Comparison of ENCODE assay signal across 8 cellular contexts in the genomic region with DNA sequence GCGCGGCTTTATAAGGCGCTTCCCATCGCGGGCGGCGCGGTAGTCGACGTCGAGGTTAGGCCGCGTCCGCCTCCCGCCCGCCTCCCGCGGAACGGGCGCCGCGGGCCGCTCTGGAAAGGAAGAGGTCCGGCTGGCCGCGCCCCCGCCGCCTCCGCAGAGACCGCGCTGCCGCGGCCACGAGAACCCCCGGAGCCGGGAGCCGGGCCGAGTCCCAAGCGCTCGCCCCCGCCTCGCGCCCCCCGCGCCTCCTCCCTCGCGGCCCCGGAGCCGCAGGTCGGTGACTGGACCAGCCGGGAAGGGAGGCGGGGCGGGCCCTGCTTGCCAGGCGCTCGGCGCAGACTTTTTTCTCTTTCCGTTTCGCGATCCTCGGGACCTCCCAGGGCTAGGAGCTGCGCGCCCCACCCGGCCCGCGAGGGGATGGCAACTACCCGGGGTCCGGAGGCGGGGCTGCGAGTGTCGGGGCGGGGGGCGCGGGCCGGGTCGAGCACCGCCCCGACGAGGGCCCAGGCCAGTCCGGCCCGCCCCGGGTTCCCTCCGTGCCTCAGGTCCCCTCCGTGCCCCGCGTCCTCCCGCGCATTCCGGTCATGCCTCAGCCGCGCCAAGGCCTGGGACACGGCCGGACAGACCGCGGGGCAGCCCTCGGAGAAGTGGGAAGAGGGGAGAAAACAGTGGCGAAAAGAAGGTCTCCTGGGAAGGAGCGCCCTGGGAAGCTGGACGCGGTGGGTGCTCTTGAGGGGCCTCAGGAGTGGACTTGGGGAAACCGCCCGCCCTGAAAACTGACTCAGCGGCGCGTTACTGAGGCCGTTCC. TPM values are rescaled to one million over a fixed set of nuclear protein-coding genes. Genes with fewer than 3 reads are reported as not detected.
DNase-seq lines count a peak whose midpoint lies in the region; ATAC-seq and TF ChIP-seq lines count a peak whose summit lies in the region.

No MANE protein-coding gene starts in this region.

- H3K27ac ChIP-seq in SK-N-MC = no peak overlapping the region
- H3K27ac ChIP-seq in tibial artery = peak overlapping the region; percentile 99

- H3K27me3 ChIP-seq in tibial artery = no peaks in the 10 kb centered on the region

- no peaks in the 10 kb centered on the region for H3K9me3 ChIP-seq in SK-N-MC (ENCODE audit: low read depth, low read length)
- no peaks in the 10 kb centered on the region for H3K9me3 ChIP-seq in tibial artery

- H3K36me3 ChIP-seq in SK-N-MC (ENCODE audit: insufficient read depth, low read length) (no peaks in the 10 kb centered on the region), tibial artery (peaks cover 0 to 7% (median 0%) of the 10 kb centered on the region in 3 donors)

- intact Hi-C loops in CD14-positive monocyte (cut with micrococcal nuclease) (no loop called here), head of caudate nucleus (cut with DNase I) (loop anchor here (10.0 kb wide), 1 partner anchor 73 kb away; no protein-coding TSS in a partner anchor), tibial artery (cut with DNase I; ENCODE audit: low total_unique reads) (loop anchor here (5.0 kb wide), 2 partner anchors 55 to 75 kb away; no protein-coding TSS in a partner anchor)

- DNase-seq in CD14-positive monocyte (ENCODE audit: low spot score) (peak; percentile 62), SK-N-MC (ENCODE audit: low read depth, low spot score) (no peak), head of caudate nucleus (peak; percentile 48 to 92 (median 76)), osteocyte (ENCODE audit: extremely low spot score, unreplicated experiment) (peak; percentile 97), tibial artery (peak; percentile 89 to 96)
- peak; percentile 71 for DNase-seq in activated naive CD8-positive, alpha-beta T cell treated with anti-CD3 and anti-CD28 coated beads, Interleukin-2, amount 10 ng/mL, durations not matched to agents 7 days and 5 days

- TF ChIP-seq CTCF in CD14-positive monocyte (IDR thresholded peaks at IDR 0.05) (peak; percentile 27), osteocyte (IDR thresholded peaks at IDR 0.05) (peak; percentile 51), tibial artery (IDR thresholded peaks at IDR 0.05) (peak; percentile 40 to 61)

- POLR2A ChIA-PET in activated naive CD8-positive, alpha-beta T cell treated with anti-CD3 and anti-CD28 coated beads, Interleukin-2, amount 10 ng/mL, durations not matched to agents 7 days and 5 days (lab: Charles Lee) = no interaction called here

- H3K4me3 Mint-ChIP-seq in CD14-positive monocyte (peak overlapping the region; percentile 74 to 80), osteocyte (ENCODE audit: unreplicated experiment) (peak overlapping the region; percentile 68)
- peak overlapping the region; percentile 22 for H3K4me3 Mint-ChIP-seq in activated naive CD8-positive, alpha-beta T cell treated with anti-CD3 and anti-CD28 coated beads, Interleukin-2, amount 10 ng/mL, durations not matched to agents 7 days and 5 days

- no peak overlapping the region for H3K9ac ChIP-seq in SK-N-MC (ENCODE audit: insufficient read length)

- H3K4me1 ChIP-seq in tibial artery = peaks cover 0 to 38% (median 21%) of the 10 kb centered on the region in 4 donors

- H3K36me3 Mint-ChIP-seq in CD14-positive monocyte = peaks cover 2% of the 10 kb centered on the region in 2 donors
- no peaks in the 10 kb centered on the region for H3K36me3 Mint-ChIP-seq in activated naive CD8-positive, alpha-beta T cell treated with anti-CD3 and anti-CD28 coated beads, Interleukin-2, amount 10 ng/mL, durations not matched to agents 7 days and 5 days
- peaks cover 8% of the 10 kb centered on the region for H3K36me3 Mint-ChIP-seq in osteocyte (ENCODE audit: unreplicated experiment)

- peaks cover 56 to 73% (median 57%) of the 10 kb centered on the region in 3 donors for H3K27me3 Mint-ChIP-seq in CD14-positive monocyte (ENCODE audit: low read depth in 3 of 3)
- peaks cover 48% of the 10 kb centered on the region for H3K27me3 Mint-ChIP-seq in activated naive CD8-positive, alpha-beta T cell treated with anti-CD3 and anti-CD28 coated beads, Interleukin-2, amount 10 ng/mL, durations not matched to agents 7 days and 5 days
- no peaks in the 10 kb centered on the region for H3K27me3 Mint-ChIP-seq in osteocyte (ENCODE audit: unreplicated experiment)

- ATAC-seq in GM19328 (IDR thresholded peaks at IDR 0.05; ENCODE audit: unreplicated experiment) (peak; percentile 51), HG03442 (IDR thresholded peaks at IDR 0.05; ENCODE audit: unreplicated experiment) (peak; percentile 49)
- peak; percentile 71 for ATAC-seq in activated naive CD8-positive, alpha-beta T cell treated with anti-CD3 and anti-CD28 coated beads, Interleukin-2, amount 10 ng/mL, durations not matched to agents 7 days and 5 days (ENCODE audit: low read depth)

- H3K4me1 Mint-ChIP-seq in CD14-positive monocyte (peaks cover 11% of the 10 kb centered on the region), osteocyte (ENCODE audit: unreplicated experiment) (peaks cover 64% of the 10 kb centered on the region)
- H3K4me1 Mint-ChIP-seq in activated naive CD8-positive, alpha-beta T cell treated with anti-CD3 and anti-CD28 coated beads, Interleukin-2, amount 10 ng/mL, durations not matched to agents 7 days and 5 days = no peaks in the 10 kb centered on the region

- H3K9me3 Mint-ChIP-seq in CD14-positive monocyte = peaks cover 0 to 15% (median 0%) of the 10 kb centered on the region in 7 donors
- H3K9me3 Mint-ChIP-seq in activated naive CD8-positive, alpha-beta T cell treated with anti-CD3 and anti-CD28 coated beads, Interleukin-2, amount 10 ng/mL, durations not matched to agents 7 days and 5 days = no peaks in the 10 kb centered on the region
- no peaks in the 10 kb centered on the region for H3K9me3 Mint-ChIP-seq in osteocyte (ENCODE audit: unreplicated experiment)

- H3K27ac Mint-ChIP-seq in CD14-positive monocyte (no peak overlapping the region), osteocyte (ENCODE audit: unreplicated experiment) (peak overlapping the region; percentile 87)
- no peak overlapping the region for H3K27ac Mint-ChIP-seq in activated naive CD8-positive, alpha-beta T cell treated with anti-CD3 and anti-CD28 coated beads, Interleukin-2, amount 10 ng/mL, durations not matched to agents 7 days and 5 days

- H3K4me3 ChIP-seq in SK-N-MC (peak overlapping the region; percentile 81), tibial artery (peak overlapping the region; percentile 96 to 97)

RNA-seq across cellular contexts. Expression of a gene that starts 0.4 kb away (rescaled TPM):
- polyA plus RNA-seq in CD14-positive monocyte = under 1 TPM; 0.48 to 0.55 TPM
- total RNA-seq in activated naive CD8-positive, alpha-beta T cell treated with anti-CD3 and anti-CD28 coated beads, Interleukin-2, amount 10 ng/mL, durations not matched to agents 7 days and 5 days = under 1 TPM; 0.31 to 0.33 TPM
- 129 and 131 TPM in 2 replicates for total RNA-seq in osteocyte

Comparison
In these comparisons a context has a peak if more than half of its experiments do, and no peak if none do; other contexts are left out.
1. H3K4me3 Mint-ChIP-seq: peak in every context shown above with its lines; median percentile 77 in CD14-positive monocyte; 68 in osteocyte; 22 in activated naive CD8-positive, alpha-beta T cell treated with anti-CD3 and anti-CD28 coated beads, Interleukin-2, amount 10 ng/mL, durations not matched to agents 7 days and 5 days.
2. RNA of a gene that starts 0.4 kb away (total RNA-seq): 129 to 131 TPM in osteocyte; 0.31 to 0.33 TPM in activated naive CD8-positive, alpha-beta T cell treated with anti-CD3 and anti-CD28 coated beads, Interleukin-2, amount 10 ng/mL, durations not matched to agents 7 days and 5 days; every median in the first group is over 10 times any median in the second.
3. intact Hi-C loops: an anchor here in head of caudate nucleus (10.0 kb wide) and tibial artery (5.0 kb wide); none called in CD14-positive monocyte.
4. Peak in every context shown above with its lines, with median percentiles within 50 percentile points of each other: CTCF ChIP-seq and ATAC-seq.